ENCODE assay signal across 8 cellular contexts in the genomic region with DNA sequence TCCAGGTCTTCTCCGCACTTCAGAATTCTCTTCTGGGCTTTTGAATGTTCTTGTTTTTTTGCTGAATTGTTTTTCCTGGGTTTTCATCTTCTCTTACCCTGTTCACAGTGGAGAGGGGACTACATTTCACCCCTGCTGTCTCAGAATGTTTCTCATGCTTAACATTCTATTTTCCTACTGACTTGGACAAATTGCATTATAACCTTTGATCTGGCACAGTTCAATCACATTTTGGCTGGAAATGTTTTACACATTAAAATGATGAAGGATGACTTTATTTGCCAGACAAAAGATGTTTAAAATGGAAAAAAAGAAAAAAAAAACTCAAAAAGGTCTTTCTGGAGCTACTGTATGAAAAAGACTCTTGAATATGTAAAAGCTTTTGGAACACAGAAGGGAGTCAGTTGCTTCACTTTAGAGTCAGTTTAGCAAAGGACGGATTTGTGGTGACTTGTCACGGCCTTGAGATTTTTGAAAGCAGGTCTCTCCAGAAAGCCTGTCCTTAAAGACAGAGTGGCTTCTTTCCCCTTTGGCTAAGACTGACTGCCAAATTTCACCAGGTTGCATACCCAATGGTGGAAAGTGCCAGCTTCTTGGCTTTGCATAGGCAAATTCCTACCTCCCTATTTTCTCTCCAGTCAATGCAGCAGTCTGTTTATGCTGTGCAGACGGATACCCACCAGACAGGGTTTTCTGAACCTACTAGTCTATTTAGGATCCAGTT.
DNase-seq lines count a peak whose midpoint lies in the region; ATAC-seq and TF ChIP-seq lines count a peak whose summit lies in the region.

No MANE protein-coding gene starts in this region.

- no peak overlapping the region for H3K9ac ChIP-seq in liver (ENCODE audit: low read depth in 1 of 2, low read length in 2 of 2)

- H3K4me1 Mint-ChIP-seq in activated CD4-positive, alpha-beta T cell treated with anti-CD3 and anti-CD28 coated beads, Interleukin-2, amount 10 ng/mL, durations not matched to agents 7 days and 5 days = peaks cover 76% of the 10 kb centered on the region
- peaks cover 58% of the 10 kb centered on the region for H3K4me1 Mint-ChIP-seq in activated naive CD8-positive, alpha-beta T cell treated with anti-CD3 and anti-CD28 coated beads, Interleukin-2, amount 10 ng/mL, durations not matched to agents 7 days and 5 days

- H3K27me3 Mint-ChIP-seq in activated CD4-positive, alpha-beta T cell treated with anti-CD3 and anti-CD28 coated beads, Interleukin-2, amount 10 ng/mL, durations not matched to agents 7 days and 5 days = no peaks in the 10 kb centered on the region
- H3K27me3 Mint-ChIP-seq in activated naive CD8-positive, alpha-beta T cell treated with anti-CD3 and anti-CD28 coated beads, Interleukin-2, amount 10 ng/mL, durations not matched to agents 7 days and 5 days = no peaks in the 10 kb centered on the region

- no peak for ATAC-seq in activated naive CD8-positive, alpha-beta T cell treated with anti-CD3 and anti-CD28 coated beads, Interleukin-2, amount 10 ng/mL, durations not matched to agents 7 days and 5 days (ENCODE audit: low read depth)
- ATAC-seq in thoracic aorta (ENCODE audit: insufficient number of reproducible peaks, low FRiP score, low read depth) (no peak), HG02678 (IDR thresholded peaks at IDR 0.05; ENCODE audit: unreplicated experiment) (no peak)

- H3K36me3 Mint-ChIP-seq in activated CD4-positive, alpha-beta T cell treated with anti-CD3 and anti-CD28 coated beads, Interleukin-2, amount 10 ng/mL, durations not matched to agents 7 days and 5 days (ENCODE audit: low read depth) = peaks cover 7% of the 10 kb centered on the region
- peaks cover 7% of the 10 kb centered on the region for H3K36me3 Mint-ChIP-seq in activated naive CD8-positive, alpha-beta T cell treated with anti-CD3 and anti-CD28 coated beads, Interleukin-2, amount 10 ng/mL, durations not matched to agents 7 days and 5 days

- CTCF ChIA-PET in activated CD4-positive, alpha-beta T cell treated with anti-CD3 and anti-CD28 coated beads, Interleukin-2, amount 10 ng/mL, durations not matched to agents 7 days and 5 days (lab: Charles Lee) = interaction anchor here (0.6 to 1.4 kb wide), 4 partner anchors 14 to 160 kb away, joined by 3 to 4 read pairs (median 3); no protein-coding TSS in a partner anchor

- H3K36me3 ChIP-seq in liver (ENCODE audit: control insufficient read depth in 4 of 4, insufficient read depth in 3 of 4, low read depth in 1 of 4, low read length in 3 of 4) (no peaks in the 10 kb centered on the region), thoracic aorta (no peaks in the 10 kb centered on the region)

- H3K4me3 ChIP-seq in liver (ENCODE audit: low read depth in 1 of 3, low read length in 3 of 3) (no peak overlapping the region), thoracic aorta (peak overlapping the region; percentile 54)

- POLR2A ChIA-PET in activated CD4-positive, alpha-beta T cell treated with anti-CD3 and anti-CD28 coated beads, Interleukin-2, amount 10 ng/mL, durations not matched to agents 7 days and 5 days (lab: Charles Lee) = no interaction called here
- POLR2A ChIA-PET in activated naive CD8-positive, alpha-beta T cell treated with anti-CD3 and anti-CD28 coated beads, Interleukin-2, amount 10 ng/mL, durations not matched to agents 7 days and 5 days (lab: Charles Lee) = interaction anchor here (0.9 to 1.4 kb wide), 5 partner anchors 9 to 401 kb away, joined by 3 to 5 read pairs (median 4); a partner anchor contains a TSS

- H3K4me3 Mint-ChIP-seq in activated CD4-positive, alpha-beta T cell treated with anti-CD3 and anti-CD28 coated beads, Interleukin-2, amount 10 ng/mL, durations not matched to agents 7 days and 5 days = peak overlapping the region; percentile 53
- H3K4me3 Mint-ChIP-seq in activated naive CD8-positive, alpha-beta T cell treated with anti-CD3 and anti-CD28 coated beads, Interleukin-2, amount 10 ng/mL, durations not matched to agents 7 days and 5 days = peak overlapping the region; percentile 79

- TF ChIP-seq RAD21 in liver (IDR thresholded peaks at IDR 0.05) = no peak

- no peaks in the 10 kb centered on the region for H3K27me3 ChIP-seq in liver (ENCODE audit: control insufficient read depth in 4 of 4, insufficient read depth in 4 of 4, low read length in 3 of 4)
- no peaks in the 10 kb centered on the region for H3K27me3 ChIP-seq in thoracic aorta (replicated peaks; ENCODE audit: insufficient read depth)

- peaks cover 6 to 22% (median 20%) of the 10 kb centered on the region in 4 donors for H3K4me1 ChIP-seq in liver (ENCODE audit: control insufficient read depth in 4 of 4, insufficient read depth in 4 of 4, low read length in 3 of 4)
- H3K4me1 ChIP-seq in thoracic aorta (ENCODE audit: control insufficient read depth in 1 of 2, low read depth in 2 of 2) = peaks cover 34 to 69% of the 10 kb centered on the region in 2 donors

- peaks cover 5% of the 10 kb centered on the region for H3K9me3 Mint-ChIP-seq in activated CD4-positive, alpha-beta T cell treated with anti-CD3 and anti-CD28 coated beads, Interleukin-2, amount 10 ng/mL, durations not matched to agents 7 days and 5 days
- H3K9me3 Mint-ChIP-seq in activated naive CD8-positive, alpha-beta T cell treated with anti-CD3 and anti-CD28 coated beads, Interleukin-2, amount 10 ng/mL, durations not matched to agents 7 days and 5 days = peaks cover 4% of the 10 kb centered on the region

- peak overlapping the region in 1 of 2 donors; percentile 50 for H3K27ac ChIP-seq in liver (ENCODE audit: low read depth in 1 of 2, low read length in 2 of 2)
- H3K27ac ChIP-seq in thoracic aorta = peak overlapping the region; percentile 59 to 84

- H3K9me3 ChIP-seq in liver (ENCODE audit: control insufficient read depth in 4 of 4, low read length in 3 of 4) (no peaks in the 10 kb centered on the region), thoracic aorta (no peaks in the 10 kb centered on the region)

- whole genome bisulfite sequencing in liver = 87% methylated on average over 4 of the region's 4 CpGs

- H3K27ac Mint-ChIP-seq in activated CD4-positive, alpha-beta T cell treated with anti-CD3 and anti-CD28 coated beads, Interleukin-2, amount 10 ng/mL, durations not matched to agents 7 days and 5 days = peak overlapping the region; percentile 96
- peak overlapping the region; percentile 95 for H3K27ac Mint-ChIP-seq in activated naive CD8-positive, alpha-beta T cell treated with anti-CD3 and anti-CD28 coated beads, Interleukin-2, amount 10 ng/mL, durations not matched to agents 7 days and 5 days

- no peak for DNase-seq in activated CD4-positive, alpha-beta T cell treated with anti-CD3 and anti-CD28 coated beads, Interleukin-2, amount 10 ng/mL, durations not matched to agents 7 days and 5 days
- no peak for DNase-seq in activated CD4-positive, alpha-beta T cell treated with anti-CD3 and anti-CD28 coated beads for 48 hours
- DNase-seq in activated naive CD8-positive, alpha-beta T cell treated with anti-CD3 and anti-CD28 coated beads, Interleukin-2, amount 10 ng/mL, durations not matched to agents 7 days and 5 days = no peak
- no peak for DNase-seq in thoracic aorta (ENCODE audit: low spot score)
- DNase-seq in NOMO-1 treated with dmso at 0.1 percent for 144 hours (lab: John Stamatoyannopoulos, UW; ENCODE audit: unreplicated experiment) = no peak
- DNase-seq in SW 1271 (lab: John Stamatoyannopoulos, UW) = no peak

- TF ChIP-seq CTCF in liver (IDR thresholded peaks at IDR 0.05; ENCODE audit: low read depth, low read length, missing input control) (no peak), thoracic aorta (IDR thresholded peaks at IDR 0.05) (no peak)

TF ChIP-seq in liver, 16 proteins besides CTCF, POLR2A, EP300 and RAD21:
- TF ChIP-seq GABPA (IDR thresholded peaks at IDR 0.05 in 1 of 2, conservative IDR thresholded peaks at IDR 0.05 in 1 of 2) = no peak
- no peak for TF ChIP-seq SP1 (IDR thresholded peaks at IDR 0.05)
- TF ChIP-seq, protein P1, sequence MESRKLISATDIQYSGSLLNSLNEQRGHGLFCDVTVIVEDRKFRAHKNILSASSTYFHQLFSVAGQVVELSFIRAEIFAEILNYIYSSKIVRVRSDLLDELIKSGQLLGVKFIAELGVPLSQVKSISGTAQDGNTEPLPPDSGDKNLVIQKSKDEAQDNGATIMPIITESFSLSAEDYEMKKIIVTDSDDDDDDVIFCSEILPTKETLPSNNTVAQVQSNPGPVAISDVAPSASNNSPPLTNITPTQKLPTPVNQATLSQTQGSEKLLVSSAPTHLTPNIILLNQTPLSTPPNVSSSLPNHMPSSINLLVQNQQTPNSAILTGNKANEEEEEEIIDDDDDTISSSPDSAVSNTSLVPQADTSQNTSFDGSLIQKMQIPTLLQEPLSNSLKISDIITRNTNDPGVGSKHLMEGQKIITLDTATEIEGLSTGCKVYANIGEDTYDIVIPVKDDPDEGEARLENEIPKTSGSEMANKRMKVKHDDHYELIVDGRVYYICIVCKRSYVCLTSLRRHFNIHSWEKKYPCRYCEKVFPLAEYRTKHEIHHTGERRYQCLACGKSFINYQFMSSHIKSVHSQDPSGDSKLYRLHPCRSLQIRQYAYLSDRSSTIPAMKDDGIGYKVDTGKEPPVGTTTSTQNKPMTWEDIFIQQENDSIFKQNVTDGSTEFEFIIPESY (IDR thresholded peaks at IDR 0.05) = no peak
- no peak for TF ChIP-seq FOXA2 (IDR thresholded peaks at IDR 0.05)
- no peak for TF ChIP-seq JUND (IDR thresholded peaks at IDR 0.05)
- no peak for TF ChIP-seq YY1 (IDR thresholded peaks at IDR 0.05)
- TF ChIP-seq HNF4A (conservative IDR thresholded peaks at IDR 0.05) = no peak
- TF ChIP-seq HNF4G (IDR thresholded peaks at IDR 0.05) = no peak
- TF ChIP-seq NR2F2 (IDR thresholded peaks at IDR 0.05) = peak; percentile 69
TF ChIP-seq in liver: peak in this region for 1.
